Comparison of ENCODE assay signal across 1 cellular context in genomic region chr5:178535299-178536175, GRCh38.
TF ChIP-seq lines count a peak whose summit lies in the region.

No MANE protein-coding gene starts in this region.

TF ChIP-seq in K562, 482 proteins besides CTCF, POLR2A, EP300 and RAD21 (continued from another document):
- TF ChIP-seq, protein P1, sequence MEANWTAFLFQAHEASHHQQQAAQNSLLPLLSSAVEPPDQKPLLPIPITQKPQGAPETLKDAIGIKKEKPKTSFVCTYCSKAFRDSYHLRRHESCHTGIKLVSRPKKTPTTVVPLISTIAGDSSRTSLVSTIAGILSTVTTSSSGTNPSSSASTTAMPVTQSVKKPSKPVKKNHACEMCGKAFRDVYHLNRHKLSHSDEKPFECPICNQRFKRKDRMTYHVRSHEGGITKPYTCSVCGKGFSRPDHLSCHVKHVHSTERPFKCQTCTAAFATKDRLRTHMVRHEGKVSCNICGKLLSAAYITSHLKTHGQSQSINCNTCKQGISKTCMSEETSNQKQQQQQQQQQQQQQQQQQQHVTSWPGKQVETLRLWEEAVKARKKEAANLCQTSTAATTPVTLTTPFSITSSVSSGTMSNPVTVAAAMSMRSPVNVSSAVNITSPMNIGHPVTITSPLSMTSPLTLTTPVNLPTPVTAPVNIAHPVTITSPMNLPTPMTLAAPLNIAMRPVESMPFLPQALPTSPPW (CRISPR knock-in tag; IDR thresholded peaks at IDR 0.05) = no peak
- TF ChIP-seq NRF1 (conservative IDR thresholded peaks at IDR 0.05 in 1 of 2, IDR thresholded peaks at IDR 0.05 in 1 of 2) (peak; percentile 65 to 74), ZNF695 (CRISPR knock-in tag; IDR thresholded peaks at IDR 0.05) (no peak), EGR1 (conservative IDR thresholded peaks at IDR 0.05) (peak; percentile 55), ZNF24 (IDR thresholded peaks at IDR 0.05) (no peak), SMAD4 (CRISPR knock-in tag; conservative IDR thresholded peaks at IDR 0.05) (no peak), ZNF133 (CRISPR knock-in tag; IDR thresholded peaks at IDR 0.05) (no peak), CBFA2T2 (conservative IDR thresholded peaks at IDR 0.05) (peak; percentile 52), CBFA2T3 (IDR thresholded peaks at IDR 0.05) (peak; percentile 72), UBTF (IDR thresholded peaks at IDR 0.05; ENCODE audit: borderline replicate concordance in 1 of 2, low read depth in 2 of 2, low read length in 2 of 2) (no peak), DMBX1 (CRISPR knock-in tag; IDR thresholded peaks at IDR 0.05; ENCODE audit: borderline replicate concordance) (no peak), ZBTB1 (CRISPR knock-in tag; IDR thresholded peaks at IDR 0.05; ENCODE audit: borderline replicate concordance, low read depth) (no peak), ZNF143 (CRISPR knock-in tag; IDR thresholded peaks at IDR 0.05) (no peak), HNRNPH1 (optimal IDR thresholded peaks at IDR 0.05; ENCODE audit: low read depth, low read length) (no peak), RERE (CRISPR knock-in tag; IDR thresholded peaks at IDR 0.05; ENCODE audit: borderline replicate concordance) (no peak), ZNF445 (CRISPR knock-in tag; IDR thresholded peaks at IDR 0.05; ENCODE audit: low read depth) (no peak), SLC30A9 (CRISPR knock-in tag; IDR thresholded peaks at IDR 0.05) (no peak), TAF15 (IDR thresholded peaks at IDR 0.05; ENCODE audit: low read depth, low read length) (no peak), CAMTA2 (CRISPR knock-in tag; conservative IDR thresholded peaks at IDR 0.05) (no peak), FOXA1 (IDR thresholded peaks at IDR 0.05; ENCODE audit: borderline replicate concordance) (no peak), ZNF780A (CRISPR knock-in tag; IDR thresholded peaks at IDR 0.05) (no peak), RFX5 (IDR thresholded peaks at IDR 0.05; ENCODE audit: low read depth, low read length) (no peak), DNMT1 (IDR thresholded peaks at IDR 0.05) (no peak), PCBP2 (IDR thresholded peaks at IDR 0.05; ENCODE audit: low read depth, low read length, poor library complexity, severe bottlenecking) (no peak), TRIM28 (IDR thresholded peaks at IDR 0.05) (no peak), KLF13 (tag; IDR thresholded peaks at IDR 0.05; ENCODE audit: borderline replicate concordance, low read depth) (no peak), PPARD (CRISPR knock-in tag; IDR thresholded peaks at IDR 0.05) (no peak), MGA (IDR thresholded peaks at IDR 0.05) (peak; percentile 56; the same call in 1 of the 2 replicates)
- TF ChIP-seq, protein P2, sequence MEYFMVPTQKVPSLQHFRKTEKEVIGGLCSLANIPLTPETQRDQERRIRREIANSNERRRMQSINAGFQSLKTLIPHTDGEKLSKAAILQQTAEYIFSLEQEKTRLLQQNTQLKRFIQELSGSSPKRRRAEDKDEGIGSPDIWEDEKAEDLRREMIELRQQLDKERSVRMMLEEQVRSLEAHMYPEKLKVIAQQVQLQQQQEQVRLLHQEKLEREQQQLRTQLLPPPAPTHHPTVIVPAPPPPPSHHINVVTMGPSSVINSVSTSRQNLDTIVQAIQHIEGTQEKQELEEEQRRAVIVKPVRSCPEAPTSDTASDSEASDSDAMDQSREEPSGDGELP (CRISPR knock-in tag; IDR thresholded peaks at IDR 0.05; ENCODE audit: borderline replicate concordance) = peak; percentile 26; the same call in 1 of the 2 replicates
